ENCODE assay signal across 16 cellular contexts in the genomic region with DNA sequence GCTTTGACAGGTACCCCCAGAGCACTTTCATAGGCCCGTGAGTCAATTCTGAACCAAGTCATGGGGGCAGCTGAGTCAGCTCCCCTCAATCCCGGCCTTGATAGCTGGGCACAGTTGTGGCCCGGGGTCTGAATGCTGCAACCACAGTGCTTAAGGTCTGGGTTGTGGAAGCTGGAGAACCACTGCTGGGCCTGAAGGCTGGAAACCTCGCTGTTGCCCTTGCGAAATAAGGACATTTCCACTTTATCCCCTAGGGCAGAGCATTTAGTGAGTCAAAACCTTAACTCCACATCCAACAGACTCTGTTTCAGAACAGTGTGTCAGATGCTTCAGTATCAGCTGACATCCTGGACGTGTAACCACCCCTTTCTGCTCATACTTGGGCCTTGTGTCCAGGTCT. TPM values are rescaled to one million over a fixed set of nuclear protein-coding genes. Genes with fewer than 3 reads are reported as not detected.
DNase-seq lines count a peak whose midpoint lies in the region; TF ChIP-seq lines count a peak whose summit lies in the region.
"Had no signal": no experiment of that assay in that cellular context is flagged by ENCODE, and none has a peak within 500 bp of the region (broad histone marks: within the 10 kb centered on the region; RNA-seq: fewer than 3 reads in every experiment).

No MANE protein-coding gene starts in this region.

- POLR2A ChIA-PET in SK-N-SH (lab: Yijun Ruan, JAX), result no interaction called here

- no peaks in the 10 kb centered on the region for H3K27me3 Mint-ChIP-seq in osteocyte (ENCODE audit: unreplicated experiment)
- H3K27me3 Mint-ChIP-seq: activated CD4-positive, alpha-beta T cell treated with anti-CD3 and anti-CD28 coated beads, Interleukin-2, amount 10 ng/mL, durations not matched to agents 7 days and 5 days had no signal

- peak; percentile 57 for DNase-seq in EL
- DNase-seq in LHCN-M2 (ENCODE audit: low read depth), result peak; percentile 67
- DNase-seq in choroid plexus epithelial cell (ENCODE audit: low read depth), result peak; percentile 70
- DNase-seq in osteocyte (ENCODE audit: extremely low spot score, unreplicated experiment), result peak; percentile 19
- no peak for DNase-seq in NCI-H345 treated with DMSO at 0.1 percent for 48 hours (lab: John Stamatoyannopoulos, UW; ENCODE audit: unreplicated experiment)
- DNase-seq in SK-N-SH, result no peak
- no peak for DNase-seq in stimulated activated naive CD4-positive, alpha-beta T cell (lab: John Stamatoyannopoulos, UW)
- DNase-seq: activated CD4-positive, alpha-beta T cell treated with anti-CD3 and anti-CD28 coated beads, Interleukin-2, amount 10 ng/mL, durations not matched to agents 7 days and 5 days; body of pancreas; COR-L47; heart right ventricle; left colon; NCI-H1417; NCI-H524; sigmoid colon had no signal

- H3K4me1 Mint-ChIP-seq in osteocyte (ENCODE audit: unreplicated experiment), result no peaks in the 10 kb centered on the region

- H3K27ac ChIP-seq in SK-N-SH (ENCODE audit: low read depth in 2 of 2, low read length in 1 of 2), result no peak overlapping the region
- H3K27ac ChIP-seq: body of pancreas, heart right ventricle, sigmoid colon had no signal

- TF ChIP-seq RAD21 in SK-N-SH (IDR thresholded peaks at IDR 0.05; ENCODE audit: low read length), result no peak

- no peak overlapping the region for H3K4me3 ChIP-seq in choroid plexus epithelial cell (ENCODE audit: low read depth, low read length)
- no peak overlapping the region for H3K4me3 ChIP-seq in SK-N-SH (ENCODE audit: low read depth in 2 of 2, low read length in 1 of 2)
- H3K4me3 ChIP-seq: body of pancreas, heart right ventricle, sigmoid colon had no signal

- CTCF ChIA-PET in SK-N-SH (lab: Yijun Ruan, JAX), result interaction anchor here (0.6 to 4.3 kb wide), 8 partner anchors 8 to 360 kb away, joined by 3 to 28 read pairs (median 6); no protein-coding TSS in a partner anchor

- no peak overlapping the region for H2AFZ ChIP-seq in SK-N-SH (ENCODE audit: low read depth)

- no peaks in the 10 kb centered on the region for H3K9me3 Mint-ChIP-seq in osteocyte (ENCODE audit: unreplicated experiment)
- H3K9me3 Mint-ChIP-seq: activated CD4-positive, alpha-beta T cell treated with anti-CD3 and anti-CD28 coated beads, Interleukin-2, amount 10 ng/mL, durations not matched to agents 7 days and 5 days had no signal

- H3K4me2 ChIP-seq in SK-N-SH, result no peak overlapping the region

- no peaks in the 10 kb centered on the region for H3K36me3 ChIP-seq in SK-N-SH (replicated peaks in 1 of 2; ENCODE audit: control insufficient read depth in 1 of 2, insufficient read depth in 2 of 2, low read length in 1 of 2)
- H3K36me3 ChIP-seq: sigmoid colon had no signal

- H3K4me1 ChIP-seq in SK-N-SH (ENCODE audit: control insufficient read depth in 1 of 2, insufficient read depth in 2 of 2, low read depth in 1 of 2, low read length in 1 of 2), result peaks cover 0 to 3% of the 10 kb centered on the region in 2 experiments; a peak in 1 of 4 replicates
- H3K4me1 ChIP-seq: body of pancreas, sigmoid colon had no signal

- no peaks in the 10 kb centered on the region for H3K9me3 ChIP-seq in SK-N-SH
- H3K9me3 ChIP-seq: body of pancreas, heart right ventricle, sigmoid colon had no signal

- H3K9ac ChIP-seq in SK-N-SH, result no peak overlapping the region

- H4K20me1 ChIP-seq in SK-N-SH (ENCODE audit: insufficient read depth), result no peaks in the 10 kb centered on the region

- no peaks in the 10 kb centered on the region for H3K79me2 ChIP-seq in SK-N-SH (ENCODE audit: insufficient read depth)

- peaks cover 1% of the 10 kb centered on the region for H3K36me3 Mint-ChIP-seq in osteocyte (ENCODE audit: unreplicated experiment)

- TF ChIP-seq CTCF in choroid plexus epithelial cell (conservative IDR thresholded peaks at IDR 0.05; ENCODE audit: low read depth, low read length) (no peak), osteocyte (IDR thresholded peaks at IDR 0.05) (no peak), SK-N-SH (IDR thresholded peaks at IDR 0.05) (no peak)

- no peaks in the 10 kb centered on the region for H3K27me3 ChIP-seq in SK-N-SH (ENCODE audit: insufficient read depth)
- H3K27me3 ChIP-seq: body of pancreas, heart right ventricle, sigmoid colon had no signal

- no peak for TF ChIP-seq EP300 in SK-N-SH (IDR thresholded peaks at IDR 0.05; ENCODE audit: borderline replicate concordance in 1 of 2, low read depth in 1 of 2, low read length in 1 of 2)

- H3F3A ChIP-seq in SK-N-SH (replicated peaks; ENCODE audit: insufficient read depth), result no peaks in the 10 kb centered on the region

- 54% methylated on average over 4 of the region's 6 CpGs for WGBS in SK-N-SH (ENCODE audit: low lambda C conversion rate)

- no peak overlapping the region for H3K27ac Mint-ChIP-seq in osteocyte (ENCODE audit: unreplicated experiment)
- H3K27ac Mint-ChIP-seq: activated CD4-positive, alpha-beta T cell treated with anti-CD3 and anti-CD28 coated beads, Interleukin-2, amount 10 ng/mL, durations not matched to agents 7 days and 5 days had no signal

- H3K4me3 Mint-ChIP-seq in osteocyte (ENCODE audit: unreplicated experiment), result no peak overlapping the region
- H3K4me3 Mint-ChIP-seq: activated CD4-positive, alpha-beta T cell treated with anti-CD3 and anti-CD28 coated beads, Interleukin-2, amount 10 ng/mL, durations not matched to agents 7 days and 5 days; neural crest cell had no signal

- H3K9me2 ChIP-seq in SK-N-SH, result no peaks in the 10 kb centered on the region

TF ChIP-seq in SK-N-SH, 30 proteins besides CTCF, POLR2A, EP300 and RAD21:
- no peak for TF ChIP-seq YY1 (IDR thresholded peaks at IDR 0.05; ENCODE audit: low read depth)

RNA-seq across cellular contexts. Expression of a gene that starts 58.6 kb away (rescaled TPM):
- total RNA-seq in LHCN-M2 (2014; rRNA removed) (12.6 and 20.8 TPM in 2 replicates), osteocyte (23.6 and 24.1 TPM in 2 replicates)
- 12.6 TPM for polyA plus RNA-seq in LHCN-M2 (2012)
- polyA plus RNA-seq in SK-N-SH (2012; rRNA removed), result 7.0 and 10.4 TPM in 2 replicates
- polyA plus RNA-seq in SK-N-SH (2012; cell fraction: cytosol; rRNA removed), result 8.5 and 10.9 TPM in 2 replicates
- polyA plus RNA-seq in SK-N-SH (2012; cell fraction: nucleus; rRNA removed), result 13.7 and 16.0 TPM in 2 replicates

Comparison
In these comparisons a context has a peak if more than half of its experiments do, and no peak if none do; other contexts are left out.
1. DNase-seq: peak in EL (single experiment), LHCN-M2 (single experiment), choroid plexus epithelial cell (single experiment) and osteocyte (single experiment); none in NCI-H345 treated with DMSO at 0.1 percent for 48 hours (single experiment), SK-N-SH (single experiment) and stimulated activated naive CD4-positive, alpha-beta T cell (0 of 6).